1 cellular context compared by ENCODE assay signal in genomic region chr22:17638432-17639237, GRCh38.
TF ChIP-seq lines count a peak whose summit lies in the region.

Gene BCL2L13 (plus strand): TSS chr22:17638757. CDS start chr22:17655712, 16,955 bp downstream.

TF ChIP-seq in K562, 482 proteins besides CTCF, POLR2A, EP300 and RAD21 (continued from another document):
- peak; percentile 52; the same call in 1 of the 2 replicates for TF ChIP-seq ZNF395 (CRISPR knock-in tag; IDR thresholded peaks at IDR 0.05)
- peak; percentile 71 for TF ChIP-seq HNRNPLL (IDR thresholded peaks at IDR 0.05; ENCODE audit: low read depth, low read length, poor library complexity, severe bottlenecking)
- TF ChIP-seq NR2F6 (CRISPR knock-in tag; IDR thresholded peaks at IDR 0.05) = peak; percentile 58; the same call in 1 of the 2 replicates
- TF ChIP-seq ZBTB40 (IDR thresholded peaks at IDR 0.05) = peak; percentile 90
- TF ChIP-seq ZBTB40 (CRISPR knock-in tag; IDR thresholded peaks at IDR 0.05) = no peak
- peak; percentile 54 for TF ChIP-seq CCNT2 (IDR thresholded peaks at IDR 0.05; ENCODE audit: borderline replicate concordance, extremely low read depth, insufficient read length, low read depth, low read length)
- peak; percentile 99 for TF ChIP-seq GTF2E2 (tag; IDR thresholded peaks at IDR 0.05)
- TF ChIP-seq ETV1 (tag; conservative IDR thresholded peaks at IDR 0.05; ENCODE audit: low read depth) = peak; percentile 100
- peak; percentile 84; the same call in 1 of the 2 replicates for TF ChIP-seq THRB (CRISPR knock-in tag; conservative IDR thresholded peaks at IDR 0.05)
- TF ChIP-seq RBM22 (IDR thresholded peaks at IDR 0.05; ENCODE audit: low read depth, low read length, poor library complexity, severe bottlenecking) = peak; percentile 92
- TF ChIP-seq ZBTB33 (CRISPR knock-in tag; IDR thresholded peaks at IDR 0.05) = peak; percentile 24; the same call in 1 of the 2 replicates
- TF ChIP-seq ERF (CRISPR knock-in tag; IDR thresholded peaks at IDR 0.05) = 0 out of 2 replicates have a peak, but pooled peaks have one; percentile 16
- peak in 1 of 2 experiments; percentile 6; a peak in 1 of 4 replicates for TF ChIP-seq NONO (IDR thresholded peaks at IDR 0.05; ENCODE audit: low read depth in 2 of 2, low read length in 1 of 2)
- no peak; the same call in 1 of the 2 replicates for TF ChIP-seq TEAD4 (IDR thresholded peaks at IDR 0.05; ENCODE audit: low read length)
- peak; percentile 80; the same call in 1 of the 2 replicates for TF ChIP-seq TEAD4 (CRISPR knock-in tag; IDR thresholded peaks at IDR 0.05; ENCODE audit: borderline replicate concordance)
- no peak for TF ChIP-seq ZFP36 (IDR thresholded peaks at IDR 0.05; ENCODE audit: low read depth, low read length, partially characterized antibody)
- no peak for TF ChIP-seq ID3 (CRISPR knock-in tag; IDR thresholded peaks at IDR 0.05)
- TF ChIP-seq ID3 (tag; IDR thresholded peaks at IDR 0.05) = 0 out of 2 replicates have a peak, but pooled peaks have one; percentile 33
- 0 out of 2 replicates have a peak, but pooled peaks have one; percentile 24 for TF ChIP-seq DMBX1 (CRISPR knock-in tag; IDR thresholded peaks at IDR 0.05; ENCODE audit: borderline replicate concordance)
- TF ChIP-seq E4F1 (CRISPR knock-in tag; IDR thresholded peaks at IDR 0.05; ENCODE audit: borderline replicate concordance) = no peak
